ENCODE assay signal across 29 cellular contexts in genomic region chr1:210428696-210429095, GRCh38.
"Had no signal": no experiment of that assay in that cellular context is flagged by ENCODE, and none has a peak within 500 bp of the region (broad histone marks: within the 10 kb centered on the region; RNA-seq: fewer than 3 reads in every experiment).

No MANE protein-coding gene starts in this region.

- H3K36me3 ChIP-seq: ascending aorta, breast epithelium, cardiac muscle cell, colonic mucosa, heart left ventricle had no signal

- ATAC-seq: activated naive CD8-positive, alpha-beta T cell treated with anti-CD3 and anti-CD28 coated beads, Interleukin-2, amount 50 U/mL, for 24 hours; heart left ventricle; WTC11 had no signal

- FAIRE-seq: endometrium, endothelial cell of umbilical vein, TTC549 had no signal

- H3K27ac ChIP-seq: ascending aorta, breast epithelium, cardiac muscle cell, colonic mucosa, epithelial cell of prostate, heart left ventricle, VCaP had no signal

- H3K4me3 ChIP-seq: ascending aorta, breast epithelium, cardiac muscle cell, colonic mucosa, heart left ventricle had no signal

- H3K9me3 ChIP-seq: ascending aorta, colonic mucosa had no signal

- H3K4me1 ChIP-seq: ascending aorta, breast epithelium, colonic mucosa, heart left ventricle had no signal

- DNase-seq: activated CD4-positive, alpha-beta memory T cell treated with anti-CD3 and anti-CD28 coated beads, Interleukin-2, amount 10 ng/mL, durations not matched to agents 7 days and 5 days; activated CD4-positive, alpha-beta T cell treated with anti-CD3 and anti-CD28 coated beads for 1 hour; activated CD4-positive, alpha-beta T cell treated with anti-CD3 and anti-CD28 coated beads for 4 hours; activated CD4-positive, alpha-beta T cell treated with anti-CD3 and anti-CD28 coated beads, Interleukin-2, amount 10 ng/mL, durations not matched to agents 7 days and 5 days; activated CD4-positive, alpha-beta T cell treated with anti-CD3 and anti-CD28 coated beads, Interleukin-2, amount 50 U/mL, for 4 hours; activated CD8-positive, alpha-beta memory T cell treated with anti-CD3 and anti-CD28 coated beads for 24 hours; activated effector memory CD4-positive, alpha-beta T cell treated with anti-CD3 and anti-CD28 coated beads, Interleukin-2, amount 50 U/mL, for 16 hours; activated naive CD4-positive, alpha-beta T cell treated with anti-CD3 and anti-CD28 coated beads for 36 hours; activated naive CD8-positive, alpha-beta T cell treated with anti-CD3 and anti-CD28 coated beads for 36 hours; activated naive CD8-positive, alpha-beta T cell treated with anti-CD3 and anti-CD28 coated beads, Interleukin-2, amount 50 U/mL, for 24 hours; activated T-cell treated with anti-CD3 and anti-CD28 coated beads, Interleukin-2, amount 50 U/mL, for 1 hour; activated T-cell treated with anti-CD3 and anti-CD28 coated beads, Interleukin-2, amount 50 U/mL, for 48 hours; central memory CD4-positive, alpha-beta T cell; cerebellar nuclear complex; colonic mucosa; effector CD8-positive, alpha-beta T cell; foreskin fibroblast; glutamatergic neuron; heart left ventricle; T-helper 2 cell had no signal

- H3K27me3 ChIP-seq: ascending aorta, breast epithelium, cardiac muscle cell, colonic mucosa, heart left ventricle had no signal
